Comparison of ENCODE assay signal across 1 cellular context in the genomic region with DNA sequence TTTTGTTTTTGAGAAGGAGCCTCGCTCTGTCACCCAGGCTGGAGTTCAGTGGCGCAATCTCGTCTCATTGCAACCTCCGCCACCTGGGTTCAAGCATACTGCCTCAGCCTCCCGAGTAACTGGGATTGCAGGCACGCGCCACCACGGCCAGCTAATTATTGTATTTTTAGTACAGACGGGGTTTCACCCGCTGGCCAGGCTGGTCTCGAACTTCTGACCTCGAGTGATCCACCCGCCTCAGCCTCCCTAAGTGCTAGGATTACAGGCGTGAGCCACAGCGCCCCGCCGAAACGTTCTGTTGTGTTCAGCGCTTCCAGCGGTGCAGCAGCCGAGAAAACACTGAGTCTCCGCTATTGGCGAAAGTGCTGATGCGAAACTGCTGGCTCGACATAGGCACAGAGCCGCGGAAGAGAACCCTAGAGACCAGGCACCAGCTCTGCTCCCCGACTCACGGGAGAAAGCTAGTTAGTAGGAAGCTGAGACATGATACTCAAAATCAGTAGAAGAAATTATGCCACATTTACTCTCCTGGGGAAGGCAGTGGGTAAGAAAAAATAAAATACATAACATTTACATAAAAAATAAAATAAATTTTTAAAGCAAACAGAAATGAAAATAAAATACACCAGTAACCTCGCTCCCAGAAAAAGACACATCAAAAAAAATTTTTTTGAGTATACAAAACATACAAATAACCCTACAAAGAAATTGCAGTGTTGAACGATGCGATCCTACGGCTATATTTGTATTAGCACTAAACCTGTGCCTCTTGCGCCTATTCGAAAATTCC.
TF ChIP-seq lines count a peak whose summit lies in the region.

No MANE protein-coding gene starts in this region.

TF ChIP-seq in HepG2, 621 proteins besides CTCF, POLR2A, EP300 and RAD21 (continued from another document and continues in another):
- no peak for TF ChIP-seq SOX13 (IDR thresholded peaks at IDR 0.05)
- TF ChIP-seq SOX13 (CRISPR knock-in tag; conservative IDR thresholded peaks at IDR 0.05 in 1 of 2, IDR thresholded peaks at IDR 0.05 in 1 of 2): peak in 1 of 2 experiments; percentile 25; a peak in 1 of 4 replicates
- TF ChIP-seq ZBTB3 (CRISPR knock-in tag; IDR thresholded peaks at IDR 0.05; ENCODE audit: borderline replicate concordance, low read depth): no peak
- TF ChIP-seq ZNF800 (CRISPR knock-in tag; IDR thresholded peaks at IDR 0.05): peak; percentile 57; the same call in 1 of the 2 replicates
- TF ChIP-seq ZNF772 (CRISPR knock-in tag; IDR thresholded peaks at IDR 0.05): peak; percentile 78
- TF ChIP-seq ZFP82 (CRISPR knock-in tag; IDR thresholded peaks at IDR 0.05; ENCODE audit: borderline replicate concordance): no peak
- 0 out of 2 replicates have a peak, but pooled peaks have one; percentile 58 for TF ChIP-seq ZNF747 (CRISPR knock-in tag; IDR thresholded peaks at IDR 0.05; ENCODE audit: borderline replicate concordance)
- no peak for TF ChIP-seq ZNF660 (CRISPR knock-in tag; IDR thresholded peaks at IDR 0.05; ENCODE audit: borderline replicate concordance, low read depth)
- TF ChIP-seq HDAC2 (CRISPR knock-in tag; IDR thresholded peaks at IDR 0.05): peak; percentile 75; the same call in 1 of the 2 replicates
- peak; percentile 86 for TF ChIP-seq POGZ (CRISPR knock-in tag; IDR thresholded peaks at IDR 0.05)
- peak; percentile 57 for TF ChIP-seq YY1 (IDR thresholded peaks at IDR 0.05; ENCODE audit: insufficient read depth, insufficient replicate concordance, low read depth, low read length)
- 0 out of 2 replicates have a peak, but pooled peaks have one; percentile 47 for TF ChIP-seq MEIS2 (CRISPR knock-in tag; IDR thresholded peaks at IDR 0.05)
- peak; percentile 83 for TF ChIP-seq KAT8 (CRISPR knock-in tag; IDR thresholded peaks at IDR 0.05)
- TF ChIP-seq ZMYM3 (CRISPR knock-in tag; IDR thresholded peaks at IDR 0.05): peak; percentile 98
- TF ChIP-seq, protein P1, sequence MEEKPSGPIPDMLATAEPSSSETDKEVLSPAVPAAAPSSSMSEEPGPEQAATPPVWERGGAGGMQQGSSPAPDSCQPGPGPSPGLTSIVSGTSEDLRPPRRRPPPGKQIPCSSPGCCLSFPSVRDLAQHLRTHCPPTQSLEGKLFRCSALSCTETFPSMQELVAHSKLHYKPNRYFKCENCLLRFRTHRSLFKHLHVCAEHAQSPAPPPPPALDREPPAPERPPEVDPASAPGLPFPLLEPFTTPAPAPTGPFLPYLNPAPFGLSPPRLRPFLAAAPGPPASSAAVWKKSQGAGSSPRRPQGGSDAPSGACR (CRISPR knock-in tag; IDR thresholded peaks at IDR 0.05): no peak
- no peak for TF ChIP-seq ZNF678 (CRISPR knock-in tag; IDR thresholded peaks at IDR 0.05)
- TF ChIP-seq JDP2 (CRISPR knock-in tag; IDR thresholded peaks at IDR 0.05; ENCODE audit: borderline replicate concordance): no peak
- peak; percentile 8; the same call in 1 of the 2 replicates for TF ChIP-seq KDM5A (IDR thresholded peaks at IDR 0.05; ENCODE audit: borderline replicate concordance, low read length)
- TF ChIP-seq, protein P2, sequence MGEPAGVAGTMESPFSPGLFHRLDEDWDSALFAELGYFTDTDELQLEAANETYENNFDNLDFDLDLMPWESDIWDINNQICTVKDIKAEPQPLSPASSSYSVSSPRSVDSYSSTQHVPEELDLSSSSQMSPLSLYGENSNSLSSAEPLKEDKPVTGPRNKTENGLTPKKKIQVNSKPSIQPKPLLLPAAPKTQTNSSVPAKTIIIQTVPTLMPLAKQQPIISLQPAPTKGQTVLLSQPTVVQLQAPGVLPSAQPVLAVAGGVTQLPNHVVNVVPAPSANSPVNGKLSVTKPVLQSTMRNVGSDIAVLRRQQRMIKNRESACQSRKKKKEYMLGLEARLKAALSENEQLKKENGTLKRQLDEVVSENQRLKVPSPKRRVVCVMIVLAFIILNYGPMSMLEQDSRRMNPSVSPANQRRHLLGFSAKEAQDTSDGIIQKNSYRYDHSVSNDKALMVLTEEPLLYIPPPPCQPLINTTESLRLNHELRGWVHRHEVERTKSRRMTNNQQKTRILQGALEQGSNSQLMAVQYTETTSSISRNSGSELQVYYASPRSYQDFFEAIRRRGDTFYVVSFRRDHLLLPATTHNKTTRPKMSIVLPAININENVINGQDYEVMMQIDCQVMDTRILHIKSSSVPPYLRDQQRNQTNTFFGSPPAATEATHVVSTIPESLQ (CRISPR knock-in tag; conservative IDR thresholded peaks at IDR 0.05): no peak
- TF ChIP-seq SMAD3 (CRISPR knock-in tag; IDR thresholded peaks at IDR 0.05): peak; percentile 81
- TF ChIP-seq HMGXB4 (CRISPR knock-in tag; IDR thresholded peaks at IDR 0.05; ENCODE audit: borderline replicate concordance in 1 of 2, low read depth in 1 of 2): peak; percentile 94 to 97
- TF ChIP-seq, protein P3, sequence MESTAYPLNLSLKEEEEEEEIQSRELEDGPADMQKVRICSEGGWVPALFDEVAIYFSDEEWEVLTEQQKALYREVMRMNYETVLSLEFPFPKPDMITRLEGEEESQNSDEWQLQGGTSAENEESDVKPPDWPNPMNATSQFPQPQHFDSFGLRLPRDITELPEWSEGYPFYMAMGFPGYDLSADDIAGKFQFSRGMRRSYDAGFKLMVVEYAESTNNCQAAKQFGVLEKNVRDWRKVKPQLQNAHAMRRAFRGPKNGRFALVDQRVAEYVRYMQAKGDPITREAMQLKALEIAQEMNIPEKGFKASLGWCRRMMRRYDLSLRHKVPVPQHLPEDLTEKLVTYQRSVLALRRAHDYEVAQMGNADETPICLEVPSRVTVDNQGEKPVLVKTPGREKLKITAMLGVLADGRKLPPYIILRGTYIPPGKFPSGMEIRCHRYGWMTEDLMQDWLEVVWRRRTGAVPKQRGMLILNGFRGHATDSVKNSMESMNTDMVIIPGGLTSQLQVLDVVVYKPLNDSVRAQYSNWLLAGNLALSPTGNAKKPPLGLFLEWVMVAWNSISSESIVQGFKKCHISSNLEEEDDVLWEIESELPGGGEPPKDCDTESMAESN (CRISPR knock-in tag; conservative IDR thresholded peaks at IDR 0.05): 0 out of 2 replicates have a peak, but pooled peaks have one; percentile 45
- peak; percentile 37; the same call in 1 of the 2 replicates for TF ChIP-seq ZFP37 (CRISPR knock-in tag; IDR thresholded peaks at IDR 0.05; ENCODE audit: borderline replicate concordance)
- TF ChIP-seq HCFC1 (IDR thresholded peaks at IDR 0.05; ENCODE audit: low read depth, low read length): no peak
- peak; percentile 82 for TF ChIP-seq HINFP (CRISPR knock-in tag; IDR thresholded peaks at IDR 0.05; ENCODE audit: low read depth)
- TF ChIP-seq, protein P4, sequence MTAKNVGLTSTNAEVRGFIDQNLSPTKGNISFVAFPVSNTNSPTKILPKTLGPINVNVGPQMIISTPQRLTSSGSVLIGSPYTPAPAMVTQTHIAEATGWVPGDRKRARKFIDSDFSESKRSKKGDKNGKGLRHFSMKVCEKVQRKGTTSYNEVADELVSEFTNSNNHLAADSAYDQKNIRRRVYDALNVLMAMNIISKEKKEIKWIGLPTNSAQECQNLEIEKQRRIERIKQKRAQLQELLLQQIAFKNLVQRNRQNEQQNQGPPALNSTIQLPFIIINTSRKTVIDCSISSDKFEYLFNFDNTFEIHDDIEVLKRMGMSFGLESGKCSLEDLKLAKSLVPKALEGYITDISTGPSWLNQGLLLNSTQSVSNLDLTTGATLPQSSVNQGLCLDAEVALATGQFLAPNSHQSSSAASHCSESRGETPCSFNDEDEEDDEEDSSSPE (CRISPR knock-in tag; IDR thresholded peaks at IDR 0.05): peak; percentile 63; the same call in 1 of the 2 replicates
- TF ChIP-seq PBX3 (CRISPR knock-in tag; IDR thresholded peaks at IDR 0.05; ENCODE audit: borderline replicate concordance): no peak
- no peak for TF ChIP-seq NR2F2 (IDR thresholded peaks at IDR 0.05; ENCODE audit: borderline replicate concordance, low read depth)
- TF ChIP-seq ZMYM2 (CRISPR knock-in tag; IDR thresholded peaks at IDR 0.05): peak; percentile 99
- TF ChIP-seq, protein P5, sequence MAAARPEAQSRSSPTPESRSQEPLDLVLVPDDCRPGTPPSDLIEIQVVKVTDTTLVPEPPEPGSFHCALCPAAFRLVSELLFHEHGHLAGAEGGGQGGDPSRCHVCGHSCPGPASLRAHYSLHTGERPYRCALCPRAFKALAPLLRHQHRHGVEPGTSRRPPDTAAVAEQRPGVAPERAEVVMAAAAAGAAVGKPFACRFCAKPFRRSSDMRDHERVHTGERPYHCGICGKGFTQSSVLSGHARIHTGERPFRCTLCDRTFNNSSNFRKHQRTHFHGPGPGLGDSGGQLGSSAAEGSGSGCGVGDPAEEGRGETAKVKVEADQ (CRISPR knock-in tag; IDR thresholded peaks at IDR 0.05; ENCODE audit: borderline replicate concordance): peak; percentile 73; the same call in 1 of the 2 replicates
- TF ChIP-seq ZNF737 (CRISPR knock-in tag; IDR thresholded peaks at IDR 0.05; ENCODE audit: borderline replicate concordance): no peak
- no peak for TF ChIP-seq RBM22 (optimal IDR thresholded peaks at IDR 0.05; ENCODE audit: low read length)
- TF ChIP-seq, protein P6, sequence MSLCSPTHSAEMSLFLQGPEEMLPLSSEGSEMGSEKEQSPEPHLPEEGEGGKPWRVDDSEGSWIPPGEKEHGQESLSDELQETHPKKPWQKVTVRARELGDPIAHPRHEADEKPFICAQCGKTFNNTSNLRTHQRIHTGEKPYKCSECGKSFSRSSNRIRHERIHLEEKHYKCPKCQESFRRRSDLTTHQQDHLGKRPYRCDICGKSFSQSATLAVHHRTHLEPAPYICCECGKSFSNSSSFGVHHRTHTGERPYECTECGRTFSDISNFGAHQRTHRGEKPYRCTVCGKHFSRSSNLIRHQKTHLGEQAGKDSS (CRISPR knock-in tag; IDR thresholded peaks at IDR 0.05; ENCODE audit: borderline replicate concordance, low read depth): peak; percentile 90; the same call in 1 of the 2 replicates
- TF ChIP-seq KMT2A (CRISPR knock-in tag; IDR thresholded peaks at IDR 0.05): peak; percentile 91; the same call in 1 of the 2 replicates
- TF ChIP-seq ZNF441 (CRISPR knock-in tag; IDR thresholded peaks at IDR 0.05; ENCODE audit: borderline replicate concordance): no peak
- TF ChIP-seq ZNF616 (CRISPR knock-in tag; IDR thresholded peaks at IDR 0.05; ENCODE audit: low read depth): no peak
- TF ChIP-seq SATB2 (CRISPR knock-in tag; IDR thresholded peaks at IDR 0.05): no peak
- TF ChIP-seq ZNF597 (CRISPR knock-in tag; IDR thresholded peaks at IDR 0.05): no peak
- peak; percentile 92 for TF ChIP-seq SIN3A (IDR thresholded peaks at IDR 0.05; ENCODE audit: borderline replicate concordance, low read depth, low read length)
- peak; percentile 93 for TF ChIP-seq PITX1 (CRISPR knock-in tag; IDR thresholded peaks at IDR 0.05)
- TF ChIP-seq ZNF768 (CRISPR knock-in tag; IDR thresholded peaks at IDR 0.05): peak; percentile 74
- no peak for TF ChIP-seq ZNF3 (CRISPR knock-in tag; IDR thresholded peaks at IDR 0.05)
- peak; percentile 87 for TF ChIP-seq GATAD2A (CRISPR knock-in tag; IDR thresholded peaks at IDR 0.05)
- peak; percentile 69; the same call in 1 of the 2 replicates for TF ChIP-seq PHF20 (CRISPR knock-in tag; IDR thresholded peaks at IDR 0.05)
- no peak for TF ChIP-seq TRIM24 (CRISPR knock-in tag; IDR thresholded peaks at IDR 0.05)
- TF ChIP-seq ZNF556 (CRISPR knock-in tag; IDR thresholded peaks at IDR 0.05; ENCODE audit: borderline replicate concordance): peak; percentile 84; the same call in 1 of the 2 replicates
- no peak for TF ChIP-seq NFATC3 (CRISPR knock-in tag; IDR thresholded peaks at IDR 0.05)
